ENCODE assay signal across 12 cellular contexts in genomic region chr22:21941921-21942320, GRCh38. TPM values are rescaled to one million over a fixed set of nuclear protein-coding genes. Genes with fewer than 3 reads are reported as not detected.
DNase-seq lines count a peak whose midpoint lies in the region; ATAC-seq, FAIRE-seq and TF ChIP-seq lines count a peak whose summit lies in the region.
"Had no signal": no experiment of that assay in that cellular context is flagged by ENCODE, and none has a peak within 500 bp of the region (broad histone marks: within the 10 kb centered on the region; RNA-seq: fewer than 3 reads in every experiment).

No MANE protein-coding gene starts in this region.

- H3K4me1 Mint-ChIP-seq in T-helper 2 cell treated with Interferon-gamma antibody and Interleukin-4, amounts not matched to agents 5 μg/mL and 100 μg/mL, for 36 hours (ENCODE audit: low read depth), result peaks cover 20% of the 10 kb centered on the region

- H2AFZ ChIP-seq in K562 (ENCODE audit: low read depth, low read length), result no peak overlapping the region

- no peak; the same call in 1 of the 2 replicates for TF ChIP-seq EP300 in K562 (IDR thresholded peaks at IDR 0.05; ENCODE audit: low read length)

- H3K4me1 ChIP-seq in K562 (replicated peaks in 1 of 2; ENCODE audit: control insufficient read depth in 2 of 2, insufficient read depth in 2 of 2, low read length in 2 of 2) (peaks cover 17 to 56% of the 10 kb centered on the region in 2 experiments), lower lobe of right lung (peaks cover 98% of the 10 kb centered on the region), thymus (ENCODE audit: control insufficient read depth, insufficient read depth, low read length) (peaks cover 8% of the 10 kb centered on the region)

- no peak for DNase-seq in T-helper 2 cell treated with Interferon-gamma antibody and Interleukin-4, amounts not matched to agents 5 μg/mL and 100 μg/mL, for 36 hours (ENCODE audit: low spot score)
- DNase-seq in T-helper 2 cell (no peak), K562 (ENCODE audit: extremely low read depth in 1 of 4, low spot score in 3 of 4) (no peak), lower lobe of right lung (no peak), NCI-H2171 (lab: John Stamatoyannopoulos, UW) (no peak), AG08396 (ENCODE audit: low spot score) (no peak)
- no peak for DNase-seq in stimulated activated CD4-positive, alpha-beta T cell treated with anti-CD3 and anti-CD28 coated beads, Interleukin-4, amount 100 ng/mL, for 1 hour
- DNase-seq: NCI-H1694 treated with DMSO at 0.1 percent for 48 hours, retina had no signal

- TF ChIP-seq CTCF in K562 (IDR thresholded peaks at IDR 0.05 in 2 of 3, conservative IDR thresholded peaks at IDR 0.05 in 1 of 3; ENCODE audit: insufficient read depth in 2 of 3, low read depth in 1 of 3, low read length in 3 of 3) (no peak), lower lobe of right lung (IDR thresholded peaks at IDR 0.05) (no peak)

- ATAC-seq in K562, result no peak
- no peak for ATAC-seq in lower lobe of right lung

- no TSS peak for BruUV-seq in K562 (replicated peaks; lab: Mats Ljungman, UMichigan)

- peak overlapping the region; percentile 41 for H3K27ac Mint-ChIP-seq in T-helper 2 cell treated with Interferon-gamma antibody and Interleukin-4, amounts not matched to agents 5 μg/mL and 100 μg/mL, for 36 hours

- H3K27me3 ChIP-seq in K562 (ENCODE audit: control insufficient read depth in 2 of 2, insufficient read depth in 2 of 2, low read length in 2 of 2), result no peaks in the 10 kb centered on the region
- no peaks in the 10 kb centered on the region for H3K27me3 ChIP-seq in lower lobe of right lung (ENCODE audit: low read depth)
- no peaks in the 10 kb centered on the region for H3K27me3 ChIP-seq in thymus (ENCODE audit: control insufficient read depth, insufficient read depth)

- CTCF ChIA-PET in K562 (lab: Yijun Ruan, JAX; ENCODE audit: low intra/inter-chr PET ratio), result interaction anchor here (0.6 to 9.2 kb wide), 2 partner anchors 126 to 230 kb away, joined by 3 to 609 read pairs; no protein-coding TSS in a partner anchor

- H3K9me3 Mint-ChIP-seq in T-helper 2 cell treated with Interferon-gamma antibody and Interleukin-4, amounts not matched to agents 5 μg/mL and 100 μg/mL, for 36 hours, result no peaks in the 10 kb centered on the region

- peaks cover 18% of the 10 kb centered on the region for H3K9me1 ChIP-seq in K562 (ENCODE audit: control insufficient read depth, insufficient read depth, low read length)

- WGBS in K562 (ENCODE audit: insufficient coverage, low coverage, missing lambda C conversion rate), result 87% methylated on average over 8 of the region's 8 CpGs
- 85% methylated on average over 8 of the region's 8 CpGs for WGBS in thymus

- H3K27ac ChIP-seq in K562 (ENCODE audit: extremely low read depth, low read depth, low read length) (no peak overlapping the region; the same call in 2 of the 3 replicates), lower lobe of right lung (peak overlapping the region; percentile 94), thymus (ENCODE audit: low read depth) (peak overlapping the region; percentile 46)

- H3K9ac ChIP-seq in K562 (ENCODE audit: insufficient read depth in 1 of 2, low read depth in 2 of 2, low read length in 2 of 2), result peak overlapping the region in 1 of 2 experiments; percentile 11; a peak in 2 of 4 replicates

- H3K79me2 ChIP-seq in K562 (ENCODE audit: control insufficient read depth, insufficient read depth, low read length), result peaks cover 14% of the 10 kb centered on the region; the same call in 2 of the 3 replicates

- H3K4me3 ChIP-seq in K562 (no peak overlapping the region), lower lobe of right lung (no peak overlapping the region), thymus (ENCODE audit: low read length) (no peak overlapping the region)

- no peaks in the 10 kb centered on the region for H3K27me3 Mint-ChIP-seq in T-helper 2 cell treated with Interferon-gamma antibody and Interleukin-4, amounts not matched to agents 5 μg/mL and 100 μg/mL, for 36 hours (ENCODE audit: low read depth)

- H3K9me3 ChIP-seq in K562 (replicated peaks; ENCODE audit: control insufficient read depth, insufficient read depth, low read depth, low read length) (no peaks in the 10 kb centered on the region), lower lobe of right lung (no peaks in the 10 kb centered on the region), thymus (ENCODE audit: control insufficient read depth) (no peaks in the 10 kb centered on the region)

- intact Hi-C loops in K562 (cut with micrococcal nuclease) (no loop called here), lower lobe of right lung (cut with DNase I) (no loop called here)

- no peaks in the 10 kb centered on the region for H3K36me3 Mint-ChIP-seq in T-helper 2 cell treated with Interferon-gamma antibody and Interleukin-4, amounts not matched to agents 5 μg/mL and 100 μg/mL, for 36 hours (ENCODE audit: low read depth)

- no peak for FAIRE-seq in K562 (lab: Jason Lieb, UNC)
- FAIRE-seq: A204.1, colon had no signal

- in situ Hi-C loops in K562 (cut with MboI), result loop anchor here (25.0 kb wide), 3 partner anchors 405 to 805 kb away; partner anchors contain the start of gene HIC2

- no peak for TF ChIP-seq RAD21 in K562 (CRISPR knock-in tag; conservative IDR thresholded peaks at IDR 0.05 in 1 of 2, IDR thresholded peaks at IDR 0.05 in 1 of 2)

- POLR2A ChIA-PET in K562 (lab: Yijun Ruan, JAX), result interaction anchor here (0.6 to 49.7 kb wide), 13 partner anchors 8 to 257 kb away, joined by 3 to 1041 read pairs (median 4); partner anchors contain the start of genes PPM1F, TOP3B and YPEL1

- no peak for TF ChIP-seq POLR2A in K562 (conservative IDR thresholded peaks at IDR 0.05)

- no peak overlapping the region for H3K4me2 ChIP-seq in K562 (ENCODE audit: insufficient read depth, low read length)

- H3K36me3 ChIP-seq in K562 (ENCODE audit: control insufficient read depth, insufficient read depth, low read length) (peaks cover 82% of the 10 kb centered on the region), lower lobe of right lung (peaks cover 34% of the 10 kb centered on the region), thymus (ENCODE audit: control insufficient read depth, insufficient read depth) (peaks cover 16% of the 10 kb centered on the region)

- no peak overlapping the region for H3K4me3 Mint-ChIP-seq in T-helper 2 cell treated with Interferon-gamma antibody and Interleukin-4, amounts not matched to agents 5 μg/mL and 100 μg/mL, for 36 hours

- H4K20me1 ChIP-seq in K562 (replicated peaks; ENCODE audit: control insufficient read depth, insufficient read depth, low read length), result peaks cover 15% of the 10 kb centered on the region; the same call in 1 of the 2 replicates

RNA-seq across cellular contexts. Expression of gene PPM1F, which starts 10.7 kb away (rescaled TPM):
- total RNA-seq in K562 (2011; cell fraction: chromatin; rRNA removed; ENCODE audit: low replicate concordance), result 103 and 226 TPM in 2 replicates
- 122 and 135 TPM in 2 replicates for total RNA-seq in K562 (2011; cell fraction: nucleolus; rRNA removed)
- total RNA-seq in K562 (2011; cell fraction: nucleoplasm; rRNA removed), result 120 and 153 TPM in 2 replicates
- total RNA-seq in K562 (2014; rRNA removed) (132 and 153 TPM in 2 replicates), K562 (2014; rRNA removed; fragmentation: Illumina TruSeq; extraction: Trizol) (33.1 and 36.9 TPM in 2 replicates), K562 (2015; rRNA removed; fragmentation: Illumina TruSeq; extraction: Trizol) (74.6 and 75.0 TPM in 2 replicates), K562 (2021) (157 and 159 TPM in 2 replicates), lower lobe of right lung (51.0 TPM)
- polyA plus RNA-seq in K562 (2011; rRNA removed) (64.0 and 73.1 TPM in 2 replicates), K562 (2014; fragmentation: Illumina TruSeq; extraction: Trizol) (53.8 and 92.1 TPM in 2 replicates), K562 (2014; fragmentation: Nextera tagmentation; extraction: Ambion mirVana) (1 to 10 TPM; 2.1 to 4.5 TPM), K562 (2014; rRNA removed) (110 and 121 TPM in 2 replicates), thymus (10.5 TPM)
- polyA plus RNA-seq in K562 (2011; cell fraction: cytosol; rRNA removed), result 74.8 and 124 TPM in 2 replicates
- polyA plus RNA-seq in K562 (2011; cell fraction: nucleus; rRNA removed), result 187 and 284 TPM in 2 replicates
- polyA plus RNA-seq in K562 (2012), result 81.6 and 118 TPM in 2 replicates
- polyA minus RNA-seq in K562 (2011; rRNA and poly(A)+ RNA removed), result 29.5 and 43.3 TPM in 2 replicates
- 53.3 and 68.1 TPM in 2 replicates for polyA minus RNA-seq in K562 (2011; cell fraction: cytosol; rRNA and poly(A)+ RNA removed)
- polyA minus RNA-seq in K562 (2011; cell fraction: nucleus; rRNA and poly(A)+ RNA removed), result 34.9 and 45.5 TPM in 2 replicates

RNA-seq across cellular contexts. Expression of gene TOP3B, which starts 40.7 kb away (rescaled TPM):
- total RNA-seq in K562 (2011; cell fraction: chromatin; rRNA removed; ENCODE audit: low replicate concordance), result 654 and 1,271 TPM in 2 replicates
- total RNA-seq in K562 (2011; cell fraction: nucleolus; rRNA removed), result 667 and 676 TPM in 2 replicates
- 562 and 595 TPM in 2 replicates for total RNA-seq in K562 (2011; cell fraction: nucleoplasm; rRNA removed)
- total RNA-seq in K562 (2014; rRNA removed), result 168 and 209 TPM in 2 replicates
- total RNA-seq in K562 (2014; rRNA removed; fragmentation: Illumina TruSeq; extraction: Trizol), result 70.7 and 93.0 TPM in 2 replicates
- total RNA-seq in K562 (2015; rRNA removed; fragmentation: Illumina TruSeq; extraction: Trizol), result 132 and 135 TPM in 2 replicates
- 182 and 188 TPM in 2 replicates for total RNA-seq in K562 (2021)
- 77.5 and 115 TPM in 2 replicates for polyA plus RNA-seq in K562 (2011; rRNA removed)
- polyA plus RNA-seq in K562 (2011; cell fraction: cytosol; rRNA removed), result 70.1 and 77.8 TPM in 2 replicates
- 984 and 1,286 TPM in 2 replicates for polyA plus RNA-seq in K562 (2011; cell fraction: nucleus; rRNA removed)
- polyA plus RNA-seq in K562 (2012), result 96.9 and 122 TPM in 2 replicates
- polyA plus RNA-seq in K562 (2014; fragmentation: Illumina TruSeq; extraction: Trizol), result 112 and 123 TPM in 2 replicates
- polyA plus RNA-seq in K562 (2014; fragmentation: Nextera tagmentation; extraction: Ambion mirVana), result 10 to 100 TPM in 1 of 2 experiments, 1 to 10 TPM in 1; 3.0 to 11.5 TPM
- 153 and 161 TPM in 2 replicates for polyA plus RNA-seq in K562 (2014; rRNA removed)
- 98.9 and 108 TPM in 2 replicates for polyA minus RNA-seq in K562 (2011; rRNA and poly(A)+ RNA removed)
- 76.3 and 79.3 TPM in 2 replicates for polyA minus RNA-seq in K562 (2011; cell fraction: cytosol; rRNA and poly(A)+ RNA removed)
- polyA minus RNA-seq in K562 (2011; cell fraction: nucleus; rRNA and poly(A)+ RNA removed), result 248 and 295 TPM in 2 replicates
- 32.1 TPM for total RNA-seq in lower lobe of right lung
- 18.4 TPM for polyA plus RNA-seq in thymus
